ENCODE assay signal across 11 cellular contexts in the genomic region with DNA sequence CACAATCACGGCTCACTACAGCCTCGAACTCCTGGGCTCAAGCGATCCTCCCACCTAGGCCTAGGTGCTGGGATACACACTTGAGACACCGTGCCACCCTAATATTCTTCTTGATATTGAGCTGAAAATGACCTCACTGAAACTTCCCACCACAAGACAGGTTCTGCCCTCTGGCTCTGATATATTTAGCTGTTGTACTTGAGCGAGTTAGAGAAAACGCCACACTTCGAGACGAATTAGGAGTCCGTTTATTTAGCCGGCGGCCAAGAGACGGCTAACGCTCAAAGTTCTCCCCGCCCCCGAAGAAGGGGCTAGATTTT. TPM values are rescaled to one million over a fixed set of nuclear protein-coding genes. Genes with fewer than 3 reads are reported as not detected.
DNase-seq lines count a peak whose midpoint lies in the region; ATAC-seq and TF ChIP-seq lines count a peak whose summit lies in the region.
"Had no signal": no experiment of that assay in that cellular context is flagged by ENCODE, and none has a peak within 500 bp of the region (broad histone marks: within the 10 kb centered on the region; RNA-seq: fewer than 3 reads in every experiment).

No MANE protein-coding gene starts in this region.

- WGBS in H9 (ENCODE audit: extremely low coverage, insufficient read length, low lambda C conversion rate) = no CpG with 5 or more reads among the region's 15 CpGs

- H3K79me1 ChIP-seq in H9 (ENCODE audit: insufficient read depth, low read depth, low read length, poor library complexity, severe bottlenecking) = peaks cover 4% of the 10 kb centered on the region

- H3K4me1 ChIP-seq in H9 (ENCODE audit: insufficient read depth, low read length) (peaks cover 9% of the 10 kb centered on the region; the same call in 1 of the 2 replicates), GM23338 (ENCODE audit: insufficient read depth) (peaks cover 35% of the 10 kb centered on the region)

- POLR2A ChIA-PET in CD4-positive, alpha-beta T cell (lab: Charles Lee) = interaction anchor here (0.8 to 2.5 kb wide), 4 partner anchors 9 to 21 kb away, joined by 3 to 15 read pairs (median 3); no protein-coding TSS in a partner anchor
- POLR2A ChIA-PET in activated naive CD8-positive, alpha-beta T cell treated with anti-CD3 and anti-CD28 coated beads, Interleukin-2, amount 10 ng/mL, durations not matched to agents 7 days and 5 days (lab: Charles Lee) = interaction anchor here (0.6 to 3.0 kb wide), 4 partner anchors 12 to 188 kb away, joined by 3 to 36 read pairs (median 8); no protein-coding TSS in a partner anchor

- H3K9me3 ChIP-seq in CD4-positive, alpha-beta T cell (ENCODE audit: control insufficient read depth, low read length) = peaks cover 7% of the 10 kb centered on the region
- no peaks in the 10 kb centered on the region for H3K9me3 ChIP-seq in H9 (ENCODE audit: control insufficient read depth, low read depth, low read length)

- H3K56ac ChIP-seq in H9 (ENCODE audit: insufficient read length, low read depth, low read length) = no peak overlapping the region

- no peak overlapping the region for H3K23ac ChIP-seq in H9 (ENCODE audit: insufficient read length, low read depth, low read length)

- TF ChIP-seq CTCF in CD4-positive, alpha-beta T cell (IDR thresholded peaks at IDR 0.05) = no peak
- TF ChIP-seq CTCF in H9 (conservative IDR thresholded peaks at IDR 0.05) (no peak), GM23338 (conservative IDR thresholded peaks at IDR 0.05; ENCODE audit: low read depth in 2 of 2) (no peak)

- peaks cover 7% of the 10 kb centered on the region for H3K9me3 Mint-ChIP-seq in CD4-positive, alpha-beta T cell
- peaks cover 0 to 4% of the 10 kb centered on the region in 2 experiments; a peak in 1 of 5 replicates for H3K9me3 Mint-ChIP-seq in H9
- H3K9me3 Mint-ChIP-seq in activated naive CD8-positive, alpha-beta T cell treated with anti-CD3 and anti-CD28 coated beads, Interleukin-2, amount 10 ng/mL, durations not matched to agents 7 days and 5 days = peaks cover 6% of the 10 kb centered on the region
- peaks cover 9% of the 10 kb centered on the region for H3K9me3 Mint-ChIP-seq in natural killer cell treated with Interleukin-12 subunit alpha and Interleukin-12 subunit beta and Interleukin-15 and Interleukin-18, amount 100 ng/mL, for 72 hours
- no peaks in the 10 kb centered on the region for H3K9me3 Mint-ChIP-seq in GM23338

- H2AFZ ChIP-seq in H9 (ENCODE audit: low read length) (no peak overlapping the region), GM23338 (no peak overlapping the region)

- H3K27ac ChIP-seq in CD4-positive, alpha-beta T cell (ENCODE audit: low read depth, low read length) = peak overlapping the region; percentile 67
- H3K27ac ChIP-seq in H9 (ENCODE audit: insufficient read length, low read depth, low read length) = no peak overlapping the region
- H3K27ac ChIP-seq in GM23338 (ENCODE audit: low read depth) = no peak overlapping the region; the same call in 1 of the 2 replicates
- H3K27ac ChIP-seq: C4-2B had no signal

- no peaks in the 10 kb centered on the region for H3K27me3 Mint-ChIP-seq in CD4-positive, alpha-beta T cell
- H3K27me3 Mint-ChIP-seq in H9 (ENCODE audit: low read depth) (no peaks in the 10 kb centered on the region), GM23338 (ENCODE audit: insufficient read depth, low read depth, poor library complexity) (peaks cover 2% of the 10 kb centered on the region)
- H3K27me3 Mint-ChIP-seq in activated naive CD8-positive, alpha-beta T cell treated with anti-CD3 and anti-CD28 coated beads, Interleukin-2, amount 10 ng/mL, durations not matched to agents 7 days and 5 days = no peaks in the 10 kb centered on the region
- H3K27me3 Mint-ChIP-seq in natural killer cell treated with Interleukin-12 subunit alpha and Interleukin-12 subunit beta and Interleukin-15 and Interleukin-18, amount 100 ng/mL, for 72 hours = no peaks in the 10 kb centered on the region

- no peak overlapping the region for H2AK5ac ChIP-seq in H9 (ENCODE audit: insufficient read length, low read length)

- no peaks in the 10 kb centered on the region for H3K23me2 ChIP-seq in H9 (ENCODE audit: insufficient read length, low read depth, low read length, poor library complexity, severe bottlenecking)

- H3F3A ChIP-seq in GM23338 (replicated peaks; ENCODE audit: low read depth) = no peaks in the 10 kb centered on the region; the same call in 1 of the 2 replicates

- H3K9me2 ChIP-seq in GM23338 (ENCODE audit: insufficient read depth) = no peaks in the 10 kb centered on the region

- no peaks in the 10 kb centered on the region for H3K27me3 ChIP-seq in CD4-positive, alpha-beta T cell (ENCODE audit: control insufficient read depth, insufficient read depth, low read length)
- H3K27me3 ChIP-seq in H9 (ENCODE audit: insufficient read depth, low read length) (no peaks in the 10 kb centered on the region), GM23338 (ENCODE audit: insufficient read depth) (no peaks in the 10 kb centered on the region)

- H3K4me2 ChIP-seq in H9 (ENCODE audit: insufficient read depth, insufficient read length, low read length) (no peak overlapping the region), GM23338 (no peak overlapping the region)

- peak overlapping the region; percentile 92 for H3K27ac Mint-ChIP-seq in CD4-positive, alpha-beta T cell
- peak overlapping the region in 2 of 3 experiments; percentile 45 to 48; a peak in 1 of 7 replicates for H3K27ac Mint-ChIP-seq in H9
- peak overlapping the region; percentile 93 for H3K27ac Mint-ChIP-seq in activated naive CD8-positive, alpha-beta T cell treated with anti-CD3 and anti-CD28 coated beads, Interleukin-2, amount 10 ng/mL, durations not matched to agents 7 days and 5 days
- H3K27ac Mint-ChIP-seq in natural killer cell treated with Interleukin-12 subunit alpha and Interleukin-12 subunit beta and Interleukin-15 and Interleukin-18, amount 100 ng/mL, for 72 hours = peak overlapping the region; percentile 80 to 97
- H3K27ac Mint-ChIP-seq in GM23338 = no peak overlapping the region

- H2BK12ac ChIP-seq in H9 (ENCODE audit: insufficient read length, low read depth, low read length) = no peak overlapping the region

- no peak overlapping the region for H3K4ac ChIP-seq in H9 (ENCODE audit: low read depth, low read length)

- H3K36me3 ChIP-seq in GM23338 (ENCODE audit: insufficient read depth) = peaks cover 9% of the 10 kb centered on the region; the same call in 1 of the 2 replicates

- H4K91ac ChIP-seq in H9 (ENCODE audit: insufficient read length, low read depth, low read length) = no peak overlapping the region

- H3K36me3 Mint-ChIP-seq in CD4-positive, alpha-beta T cell (ENCODE audit: low read depth) = peaks cover 80% of the 10 kb centered on the region
- H3K36me3 Mint-ChIP-seq in H9 (ENCODE audit: insufficient read depth in 1 of 3, low read depth in 3 of 3) (peaks cover 20 to 26% (median 22%) of the 10 kb centered on the region in 3 experiments), GM23338 (ENCODE audit: low read depth) (peaks cover 28% of the 10 kb centered on the region)
- H3K36me3 Mint-ChIP-seq in activated naive CD8-positive, alpha-beta T cell treated with anti-CD3 and anti-CD28 coated beads, Interleukin-2, amount 10 ng/mL, durations not matched to agents 7 days and 5 days = peaks cover 75% of the 10 kb centered on the region
- peaks cover 36% of the 10 kb centered on the region for H3K36me3 Mint-ChIP-seq in natural killer cell treated with Interleukin-12 subunit alpha and Interleukin-12 subunit beta and Interleukin-15 and Interleukin-18, amount 100 ng/mL, for 72 hours

- H3K18ac ChIP-seq in H9 (ENCODE audit: insufficient read length, low read depth, low read length) = no peak overlapping the region

- no peak for DNase-seq in CD4-positive, alpha-beta T cell
- DNase-seq in H9 (no peak), COLO829 (ENCODE audit: low spot score) (no peak), GM23338 (ENCODE audit: low spot score) (no peak)
- no peak for DNase-seq in activated naive CD8-positive, alpha-beta T cell treated with anti-CD3 and anti-CD28 coated beads, Interleukin-2, amount 10 ng/mL, durations not matched to agents 7 days and 5 days
- no peak for DNase-seq in natural killer cell treated with Interleukin-12 subunit alpha and Interleukin-12 subunit beta and Interleukin-15 and Interleukin-18, amount 100 ng/mL, for 72 hours (ENCODE audit: low spot score)
- DNase-seq: caudate nucleus, NCI-H2107 had no signal

- H3K4me1 Mint-ChIP-seq in CD4-positive, alpha-beta T cell (ENCODE audit: low read depth) = peaks cover 89% of the 10 kb centered on the region
- H3K4me1 Mint-ChIP-seq in H9 = peaks cover 36 to 37% of the 10 kb centered on the region in 2 experiments
- H3K4me1 Mint-ChIP-seq in activated naive CD8-positive, alpha-beta T cell treated with anti-CD3 and anti-CD28 coated beads, Interleukin-2, amount 10 ng/mL, durations not matched to agents 7 days and 5 days = peaks cover 80% of the 10 kb centered on the region
- H3K4me1 Mint-ChIP-seq in natural killer cell treated with Interleukin-12 subunit alpha and Interleukin-12 subunit beta and Interleukin-15 and Interleukin-18, amount 100 ng/mL, for 72 hours (ENCODE audit: low read depth in 2 of 2) = peaks cover 69 to 77% of the 10 kb centered on the region in 2 donors
- peaks cover 41% of the 10 kb centered on the region for H3K4me1 Mint-ChIP-seq in GM23338

- no peak overlapping the region for H3T11ph ChIP-seq in H9 (ENCODE audit: low read length)

- no peak overlapping the region for H2BK15ac ChIP-seq in H9 (ENCODE audit: low read depth, low read length)

- H4K20me1 ChIP-seq in H9 (ENCODE audit: control insufficient read depth, insufficient read depth, insufficient read length) (no peaks in the 10 kb centered on the region), GM23338 (replicated peaks; ENCODE audit: insufficient read depth) (0 out of 2 replicates have a peak, but pooled peaks cover 3% of the 10 kb centered on the region)

- no peak overlapping the region for H4K8ac ChIP-seq in H9 (replicated peaks; ENCODE audit: insufficient read length, low read depth, low read length)

- no peak overlapping the region for H3K9ac ChIP-seq in H9 (ENCODE audit: extremely low read depth, insufficient read length, low read length)

- no peak overlapping the region for H4K5ac ChIP-seq in H9 (ENCODE audit: insufficient read length, low read depth, low read length)

- H3K14ac ChIP-seq in H9 (ENCODE audit: insufficient read depth, low read length) = no peak overlapping the region

- no peaks in the 10 kb centered on the region; the same call in 1 of the 2 replicates for H3K79me2 ChIP-seq in H9 (ENCODE audit: insufficient read depth, low read length)
- H3K79me2 ChIP-seq in GM23338 (replicated peaks; ENCODE audit: insufficient read depth) = peaks cover 57% of the 10 kb centered on the region

- no peak overlapping the region for H2BK20ac ChIP-seq in H9 (ENCODE audit: low read depth, low read length, poor library complexity, severe bottlenecking)

- peak overlapping the region; percentile 89 for H3K4me3 Mint-ChIP-seq in CD4-positive, alpha-beta T cell
- H3K4me3 Mint-ChIP-seq in H9 (0 out of 5 replicates have a peak overlapping the region, but pooled peaks of 1 of the 2 experiments have one; percentile 14), GM23338 (no peak overlapping the region)
- peak overlapping the region; percentile 86 for H3K4me3 Mint-ChIP-seq in activated naive CD8-positive, alpha-beta T cell treated with anti-CD3 and anti-CD28 coated beads, Interleukin-2, amount 10 ng/mL, durations not matched to agents 7 days and 5 days
- peak overlapping the region; percentile 74 for H3K4me3 Mint-ChIP-seq in natural killer cell treated with Interleukin-12 subunit alpha and Interleukin-12 subunit beta and Interleukin-15 and Interleukin-18, amount 100 ng/mL, for 72 hours

- CTCF ChIA-PET in CD4-positive, alpha-beta T cell (lab: Charles Lee) = interaction anchor here (0.6 to 1.9 kb wide), 2 partner anchors 13 to 17 kb away, joined by 4 to 10 read pairs; no protein-coding TSS in a partner anchor

- ATAC-seq in CD4-positive, alpha-beta T cell (ENCODE audit: poor library complexity) = no peak
- ATAC-seq in activated naive CD8-positive, alpha-beta T cell treated with anti-CD3 and anti-CD28 coated beads, Interleukin-2, amount 10 ng/mL, durations not matched to agents 7 days and 5 days (ENCODE audit: low read depth) = no peak
- no peak for ATAC-seq in natural killer cell treated with Interleukin-12 subunit alpha and Interleukin-12 subunit beta and Interleukin-15 and Interleukin-18, amount 100 ng/mL, for 72 hours
- ATAC-seq in HG03045 (IDR thresholded peaks at IDR 0.05; ENCODE audit: unreplicated experiment) = no peak
- ATAC-seq in GM23338 = no peak
- no peak for ATAC-seq in GM21576 (IDR thresholded peaks at IDR 0.05; ENCODE audit: unreplicated experiment)

- no peak overlapping the region for H2BK120ac ChIP-seq in H9 (ENCODE audit: low read depth, low read length, poor library complexity, severe bottlenecking)

- no peak overlapping the region for H3K4me3 ChIP-seq in GM23338

- intact Hi-C loops in CD4-positive, alpha-beta T cell (cut with DNase I, micrococcal nuclease) = no loop called here

- H2BK5ac ChIP-seq in H9 (ENCODE audit: insufficient read length, low read length) = no peak overlapping the region

RNA-seq across cellular contexts. Expression of a gene that starts 17.9 kb away (rescaled TPM):
- 100 to 1,000 TPM; 169 to 178 TPM for total RNA-seq in CD4-positive, alpha-beta T cell
- 32.2 and 32.8 TPM in 2 replicates for total RNA-seq in H9 (2021)
- total RNA-seq in activated naive CD8-positive, alpha-beta T cell treated with anti-CD3 and anti-CD28 coated beads, Interleukin-2, amount 10 ng/mL, durations not matched to agents 7 days and 5 days = 100 to 1,000 TPM; 136 TPM
- total RNA-seq in natural killer cell treated with Interleukin-12 subunit alpha and Interleukin-12 subunit beta and Interleukin-15 and Interleukin-18, amount 100 ng/mL, for 72 hours = 100 to 1,000 TPM in 1 of 2 donors, 10 to 100 TPM in 1; 88.2 to 104 TPM
- 56.8 and 59.8 TPM in 2 replicates for total RNA-seq in GM23338 (2014; rRNA removed; shearing (Covaris generic))
- 23.4 and 24.8 TPM in 2 replicates for polyA plus RNA-seq in GM23338 (2016; fragmentation: Nextera tagmentation; extraction: Ambion mirVana)

RNA-seq across cellular contexts. Expression of a gene that starts 55.8 kb away (rescaled TPM):
- under 1 TPM; 0.44 to 0.50 TPM for total RNA-seq in CD4-positive, alpha-beta T cell
- total RNA-seq in H9 (2021) = not detected in 2 replicates
- 10 to 100 TPM; 15.6 to 17.4 TPM for total RNA-seq in activated naive CD8-positive, alpha-beta T cell treated with anti-CD3 and anti-CD28 coated beads, Interleukin-2, amount 10 ng/mL, durations not matched to agents 7 days and 5 days
- 1 to 10 TPM; 3.7 to 8.7 TPM for total RNA-seq in natural killer cell treated with Interleukin-12 subunit alpha and Interleukin-12 subunit beta and Interleukin-15 and Interleukin-18, amount 100 ng/mL, for 72 hours
- 10.1 and 11.3 TPM in 2 replicates for total RNA-seq in GM23338 (2014; rRNA removed; shearing (Covaris generic))
- polyA plus RNA-seq in GM23338 (2016; fragmentation: Nextera tagmentation; extraction: Ambion mirVana) = 2.0 and 2.1 TPM in 2 replicates
